Comparison of ENCODE assay signal across 1 cellular context in genomic region chr10:102502029-102502336, GRCh38.
TF ChIP-seq lines count a peak whose summit lies in the region.

No MANE protein-coding gene starts in this region.

TF ChIP-seq in GM12878, 131 proteins besides CTCF, POLR2A, EP300 and RAD21 (continued from another document and continues in another):
- TF ChIP-seq TAF1 (IDR thresholded peaks at IDR 0.05; ENCODE audit: borderline replicate concordance, low read depth, low read length) (0 out of 2 replicates have a peak, but pooled peaks have one; percentile 38), RBBP5 (conservative IDR thresholded peaks at IDR 0.05) (no peak), SUPT20H (IDR thresholded peaks at IDR 0.05; ENCODE audit: borderline replicate concordance, control insufficient read depth, low read depth, low read length) (no peak), ZNF622 (IDR thresholded peaks at IDR 0.05) (no peak), CBX3 (IDR thresholded peaks at IDR 0.05; ENCODE audit: borderline replicate concordance, low read depth) (no peak), RELA (IDR thresholded peaks at IDR 0.05; ENCODE audit: borderline replicate concordance, partially characterized antibody) (no peak), GATAD2B (conservative IDR thresholded peaks at IDR 0.05; ENCODE audit: low read depth) (no peak), STAT1 (conservative IDR thresholded peaks at IDR 0.05) (no peak), NKRF (conservative IDR thresholded peaks at IDR 0.05) (no peak), PRDM15 (CRISPR knock-in tag; IDR thresholded peaks at IDR 0.05) (no peak), NR2C1 (IDR thresholded peaks at IDR 0.05) (no peak), CREM (IDR thresholded peaks at IDR 0.05; ENCODE audit: low read depth) (no peak; the same call in 1 of the 2 replicates), SMAD5 (IDR thresholded peaks at IDR 0.05; ENCODE audit: low read depth) (no peak), SIN3A (IDR thresholded peaks at IDR 0.05; ENCODE audit: low read depth, low read length) (no peak; the same call in 1 of the 2 replicates), ESRRA (IDR thresholded peaks at IDR 0.05; ENCODE audit: low read length) (no peak), WRNIP1 (IDR thresholded peaks at IDR 0.05; ENCODE audit: borderline replicate concordance, low read depth, low read length) (no peak), MTA2 (IDR thresholded peaks at IDR 0.05; ENCODE audit: low read depth) (no peak), HDGF (IDR thresholded peaks at IDR 0.05) (peak; percentile 29; the same call in 1 of the 2 replicates), ZNF24 (IDR thresholded peaks at IDR 0.05) (no peak), SUZ12 (IDR thresholded peaks at IDR 0.05; ENCODE audit: unreplicated experiment) (no peak), ATF2 (IDR thresholded peaks at IDR 0.05; ENCODE audit: low read length) (no peak), NR2F1 (conservative IDR thresholded peaks at IDR 0.05) (no peak), PKNOX1 (IDR thresholded peaks at IDR 0.05) (peak; percentile 100), SRF (IDR thresholded peaks at IDR 0.05; ENCODE audit: low read depth in 2 of 2, low read length in 2 of 2) (no peak), HDAC2 (IDR thresholded peaks at IDR 0.05) (no peak), BACH1 (IDR thresholded peaks at IDR 0.05; ENCODE audit: borderline replicate concordance) (no peak), CREB1 (IDR thresholded peaks at IDR 0.05; ENCODE audit: low read depth) (peak; percentile 86), ZNF274 (IDR thresholded peaks at IDR 0.05; ENCODE audit: insufficient read depth, insufficient read length) (no peak), HCFC1 (IDR thresholded peaks at IDR 0.05; ENCODE audit: low read length) (0 out of 2 replicates have a peak, but pooled peaks have one; percentile 46), MYB (IDR thresholded peaks at IDR 0.05; ENCODE audit: borderline replicate concordance, low read depth, low read length) (no peak), USF1 (IDR thresholded peaks at IDR 0.05; ENCODE audit: borderline replicate concordance, extremely low read length, insufficient read depth, low read depth, low read length) (no peak), ZBTB33 (IDR thresholded peaks at IDR 0.05) (peak; percentile 16; the same call in 1 of the 2 replicates), TARDBP (IDR thresholded peaks at IDR 0.05; ENCODE audit: borderline replicate concordance) (no peak), MXI1 (IDR thresholded peaks at IDR 0.05; ENCODE audit: low read depth, low read length) (no peak), ZNF217 (IDR thresholded peaks at IDR 0.05) (no peak), MEF2A (IDR thresholded peaks at IDR 0.05; ENCODE audit: insufficient read depth, low read depth, low read length) (no peak), CHD2 (IDR thresholded peaks at IDR 0.05; ENCODE audit: borderline replicate concordance, low read depth, low read length) (peak; percentile 95), MAX (IDR thresholded peaks at IDR 0.05; ENCODE audit: low read depth, low read length) (no peak), NRF1 (conservative IDR thresholded peaks at IDR 0.05; ENCODE audit: low read depth, low read length) (no peak), ZNF384 (IDR thresholded peaks at IDR 0.05; ENCODE audit: borderline replicate concordance, low read depth, low read length) (no peak), BHLHE40 (IDR thresholded peaks at IDR 0.05; ENCODE audit: borderline replicate concordance in 1 of 2, low read depth in 2 of 2, low read length in 1 of 2) (no peak), ZNF592 (IDR thresholded peaks at IDR 0.05) (no peak), POLR2AphosphoS5 (IDR thresholded peaks at IDR 0.05; ENCODE audit: low read length) (no peak; the same call in 1 of the 2 replicates), TCF3 (IDR thresholded peaks at IDR 0.05; ENCODE audit: borderline replicate concordance, insufficient read depth, low read depth, low read length) (no peak), JUNB (IDR thresholded peaks at IDR 0.05) (no peak), USF2 (IDR thresholded peaks at IDR 0.05; ENCODE audit: borderline replicate concordance, low read depth, low read length) (no peak), IRF3 (IDR thresholded peaks at IDR 0.05) (peak; percentile 89)
